Comparison of ENCODE assay signal across 22 cellular contexts in the genomic region with DNA sequence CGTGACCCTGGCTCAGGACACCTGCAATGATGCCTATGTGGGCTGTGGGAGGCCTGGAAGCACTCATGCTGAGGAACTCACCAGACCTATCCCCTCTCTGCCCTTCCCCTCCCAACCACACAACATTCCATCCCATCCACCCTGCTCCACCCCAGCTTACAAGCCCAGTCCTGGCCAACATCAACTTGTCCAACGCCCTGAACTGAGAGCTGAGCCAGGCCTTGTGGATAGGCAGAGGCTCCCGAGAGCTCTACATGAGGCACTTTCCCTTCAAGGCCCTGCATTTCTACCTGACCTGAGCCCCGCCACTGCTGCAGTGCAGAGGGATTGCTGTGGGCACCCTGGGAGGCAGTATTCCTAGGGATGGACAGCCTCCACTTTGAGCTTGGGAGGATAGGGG.
"Had no signal": no experiment of that assay in that cellular context is flagged by ENCODE, and none has a peak within 500 bp of the region (broad histone marks: within the 10 kb centered on the region; RNA-seq: fewer than 3 reads in every experiment).

No MANE protein-coding gene starts in this region.

- H3K4me3 Mint-ChIP-seq: activated CD4-positive, alpha-beta T cell treated with anti-CD3 and anti-CD28 coated beads, Interleukin-2, amount 10 ng/mL, durations not matched to agents 24 days and 14 days; activated naive CD4-positive, alpha-beta T cell treated with anti-CD3 and anti-CD28 coated beads, Interleukin-2, amount 10 ng/mL, durations not matched to agents 7 days and 5 days; activated naive CD8-positive, alpha-beta T cell treated with anti-CD3 and anti-CD28 coated beads, Interleukin-2, amount 50 U/mL, for 24 hours; activated T-cell treated with anti-CD3 and anti-CD28 coated beads, Interleukin-2, amount 50 U/mL, for 4 hours; central memory CD8-positive, alpha-beta T cell; natural killer cell treated with Interleukin-12 subunit alpha and Interleukin-12 subunit beta and Interleukin-15 and Interleukin-18, amount 100 ng/mL, for 72 hours; stimulated activated naive CD8-positive, alpha-beta T cell treated with anti-CD3 and anti-CD28 coated beads, Interleukin-15, Interleukin-2, amounts not matched to agents 100 ng/mL and 50 ng/mL, for 24 hours; T-cell had no signal

- H3K4me3 ChIP-seq: ascending aorta, colonic mucosa, hepatocyte, lower lobe of right lung, suprapubic skin had no signal

- H3K4me1 ChIP-seq: ascending aorta, colonic mucosa, lower lobe of right lung, suprapubic skin had no signal

- H3K4me1 Mint-ChIP-seq: activated CD4-positive, alpha-beta T cell treated with anti-CD3 and anti-CD28 coated beads, Interleukin-2, amount 10 ng/mL, durations not matched to agents 24 days and 14 days; activated naive CD4-positive, alpha-beta T cell treated with anti-CD3 and anti-CD28 coated beads, Interleukin-2, amount 10 ng/mL, durations not matched to agents 7 days and 5 days; activated naive CD8-positive, alpha-beta T cell treated with anti-CD3 and anti-CD28 coated beads, Interleukin-2, amount 50 U/mL, for 24 hours; central memory CD8-positive, alpha-beta T cell; T-cell had no signal

- H3K9me3 Mint-ChIP-seq: activated CD4-positive, alpha-beta T cell treated with anti-CD3 and anti-CD28 coated beads, Interleukin-2, amount 10 ng/mL, durations not matched to agents 24 days and 14 days; activated naive CD4-positive, alpha-beta T cell treated with anti-CD3 and anti-CD28 coated beads, Interleukin-2, amount 10 ng/mL, durations not matched to agents 7 days and 5 days; activated naive CD8-positive, alpha-beta T cell treated with anti-CD3 and anti-CD28 coated beads, Interleukin-2, amount 50 U/mL, for 24 hours; activated T-cell treated with anti-CD3 and anti-CD28 coated beads, Interleukin-2, amount 50 U/mL, for 4 hours; central memory CD8-positive, alpha-beta T cell; natural killer cell treated with Interleukin-12 subunit alpha and Interleukin-12 subunit beta and Interleukin-15 and Interleukin-18, amount 100 ng/mL, for 72 hours; stimulated activated naive CD8-positive, alpha-beta T cell treated with anti-CD3 and anti-CD28 coated beads, Interleukin-15, Interleukin-2, amounts not matched to agents 100 ng/mL and 50 ng/mL, for 24 hours; T-cell had no signal

- H3K27me3 Mint-ChIP-seq: activated naive CD8-positive, alpha-beta T cell treated with anti-CD3 and anti-CD28 coated beads, Interleukin-2, amount 50 U/mL, for 24 hours; central memory CD8-positive, alpha-beta T cell; natural killer cell treated with Interleukin-12 subunit alpha and Interleukin-12 subunit beta and Interleukin-15 and Interleukin-18, amount 100 ng/mL, for 72 hours; stimulated activated naive CD8-positive, alpha-beta T cell treated with anti-CD3 and anti-CD28 coated beads, Interleukin-15, Interleukin-2, amounts not matched to agents 100 ng/mL and 50 ng/mL, for 24 hours; T-cell had no signal

- H3K27ac Mint-ChIP-seq: activated CD4-positive, alpha-beta T cell treated with anti-CD3 and anti-CD28 coated beads, Interleukin-2, amount 10 ng/mL, durations not matched to agents 24 days and 14 days; activated naive CD4-positive, alpha-beta T cell treated with anti-CD3 and anti-CD28 coated beads, Interleukin-2, amount 10 ng/mL, durations not matched to agents 7 days and 5 days; activated naive CD8-positive, alpha-beta T cell treated with anti-CD3 and anti-CD28 coated beads, Interleukin-2, amount 50 U/mL, for 24 hours; natural killer cell treated with Interleukin-12 subunit alpha and Interleukin-12 subunit beta and Interleukin-15 and Interleukin-18, amount 100 ng/mL, for 72 hours; stimulated activated naive CD8-positive, alpha-beta T cell treated with anti-CD3 and anti-CD28 coated beads, Interleukin-15, Interleukin-2, amounts not matched to agents 100 ng/mL and 50 ng/mL, for 24 hours; T-cell had no signal

- H3K27me3 ChIP-seq: ascending aorta, colonic mucosa, hepatocyte, suprapubic skin had no signal

- H3K36me3 ChIP-seq: ascending aorta, colonic mucosa, lower lobe of right lung, suprapubic skin had no signal

- DNase-seq: activated CD4-positive, alpha-beta T cell treated with anti-CD3 and anti-CD28 coated beads, Interleukin-2, amount 10 ng/mL, durations not matched to agents 24 days and 14 days; activated CD4-positive, CD25-positive, alpha-beta regulatory T cell; activated CD8-positive, alpha-beta memory T cell treated with anti-CD3 and anti-CD28 coated beads, Interleukin-2, amount 50 U/mL, for 4 hours; activated effector memory CD4-positive, alpha-beta T cell treated with Interleukin-2 at 50 U/mL for 16 hours; activated naive CD4-positive, alpha-beta T cell treated with anti-CD3 and anti-CD28 coated beads, Interleukin-2, amount 10 ng/mL, durations not matched to agents 7 days and 5 days; activated naive CD8-positive, alpha-beta T cell treated with anti-CD3 and anti-CD28 coated beads, Interleukin-2, amount 50 U/mL, for 24 hours; activated T-cell treated with anti-CD3 and anti-CD28 coated beads, Interleukin-2, amount 50 U/mL, for 4 hours; colonic mucosa; erythroblast; lower lobe of right lung; nucleus accumbens; posterior cingulate gyrus; retina; T-cell; T-helper 9 cell had no signal

- H3K9me3 ChIP-seq: ascending aorta, colonic mucosa, lower lobe of right lung, suprapubic skin had no signal

- H3K36me3 Mint-ChIP-seq: activated naive CD4-positive, alpha-beta T cell treated with anti-CD3 and anti-CD28 coated beads, Interleukin-2, amount 10 ng/mL, durations not matched to agents 7 days and 5 days; natural killer cell treated with Interleukin-12 subunit alpha and Interleukin-12 subunit beta and Interleukin-15 and Interleukin-18, amount 100 ng/mL, for 72 hours; T-cell had no signal

- ATAC-seq: activated naive CD8-positive, alpha-beta T cell treated with anti-CD3 and anti-CD28 coated beads, Interleukin-2, amount 50 U/mL, for 24 hours; activated T-cell treated with anti-CD3 and anti-CD28 coated beads, Interleukin-2, amount 50 U/mL, for 4 hours; natural killer cell treated with Interleukin-12 subunit alpha and Interleukin-12 subunit beta and Interleukin-15 and Interleukin-18, amount 100 ng/mL, for 72 hours; SK-N-SH treated with all-trans-retinoic acid at 6 μM for 48 hours; T-cell had no signal

- H3K27ac ChIP-seq: ascending aorta, colonic mucosa, hepatocyte, lower lobe of right lung, suprapubic skin had no signal
